18 cellular contexts compared by ENCODE assay signal in the genomic region with DNA sequence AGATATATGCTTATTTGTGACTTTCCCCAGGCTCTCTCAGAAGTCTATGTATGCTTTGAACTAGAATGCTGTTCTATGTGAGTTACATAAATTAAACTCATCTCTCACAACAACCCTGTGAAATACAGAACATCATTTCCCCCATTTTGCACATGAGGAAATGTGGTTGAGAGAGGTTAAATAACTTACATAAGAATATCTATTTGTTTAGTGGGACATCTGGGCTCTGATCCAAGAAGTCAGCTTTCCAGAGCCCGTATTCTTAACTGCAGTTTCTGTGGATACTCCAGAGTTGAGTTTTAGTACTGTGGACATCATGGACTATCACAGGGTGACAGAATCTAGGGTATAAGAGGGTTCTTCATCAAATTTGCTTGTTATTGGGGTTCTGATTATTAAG.
DNase-seq lines count a peak whose midpoint lies in the region; FAIRE-seq and TF ChIP-seq lines count a peak whose summit lies in the region.
"Had no signal": no experiment of that assay in that cellular context is flagged by ENCODE, and none has a peak within 500 bp of the region (broad histone marks: within the 10 kb centered on the region; RNA-seq: fewer than 3 reads in every experiment).

No MANE protein-coding gene starts in this region.

- no peaks in the 10 kb centered on the region for H4K20me1 ChIP-seq in astrocyte (ENCODE audit: insufficient read depth, low read length)

- no peaks in the 10 kb centered on the region for H3K79me2 ChIP-seq in astrocyte (ENCODE audit: insufficient read depth, low read length)

- no peak overlapping the region for H3K9ac ChIP-seq in astrocyte (ENCODE audit: low read length)
- H3K9ac ChIP-seq: KMS-11 had no signal

- H3K4me3 ChIP-seq in AG10803 (ENCODE audit: low read length), result no peak overlapping the region
- no peak overlapping the region for H3K4me3 ChIP-seq in astrocyte (ENCODE audit: insufficient read depth, low read depth, low read length)
- H3K4me3 ChIP-seq: dorsolateral prefrontal cortex had no signal

- H3K4me1 Mint-ChIP-seq in astrocyte (ENCODE audit: low read depth, unreplicated experiment), result no peaks in the 10 kb centered on the region

- no peaks in the 10 kb centered on the region for H3K27me3 Mint-ChIP-seq in astrocyte (ENCODE audit: low read depth, unreplicated experiment)

- no peaks in the 10 kb centered on the region for H3K27me3 ChIP-seq in astrocyte (ENCODE audit: insufficient read depth, low read length)
- H3K27me3 ChIP-seq: dorsolateral prefrontal cortex had no signal

- H3K9me3 ChIP-seq in astrocyte (ENCODE audit: insufficient read depth, low read depth, low read length), result no peaks in the 10 kb centered on the region

- peaks cover 2% of the 10 kb centered on the region for H3K9me3 Mint-ChIP-seq in astrocyte (ENCODE audit: unreplicated experiment)

- H3K4me1 ChIP-seq in astrocyte (ENCODE audit: insufficient read depth, low read length), result peaks cover 2% of the 10 kb centered on the region

- no peak overlapping the region for H3K27ac ChIP-seq in astrocyte (ENCODE audit: low read depth, low read length)
- H3K27ac ChIP-seq: dorsolateral prefrontal cortex, KMS-11 had no signal

- H3K4me2 ChIP-seq in astrocyte (ENCODE audit: low read length), result no peak overlapping the region
- H3K4me2 ChIP-seq: KMS-11 had no signal

- no peaks in the 10 kb centered on the region for H3K36me3 Mint-ChIP-seq in astrocyte (ENCODE audit: low read depth, unreplicated experiment)

- TF ChIP-seq CTCF in AG10803 (conservative IDR thresholded peaks at IDR 0.05; ENCODE audit: low read length), result no peak
- TF ChIP-seq CTCF in astrocyte (IDR thresholded peaks at IDR 0.05; ENCODE audit: insufficient read depth, low read depth, low read length), result no peak

- no peak overlapping the region for H3K27ac Mint-ChIP-seq in astrocyte (ENCODE audit: unreplicated experiment)

- no peaks in the 10 kb centered on the region for H3K36me3 ChIP-seq in astrocyte (ENCODE audit: insufficient read depth, low read length)

- H3K4me3 Mint-ChIP-seq in astrocyte (ENCODE audit: unreplicated experiment), result no peak overlapping the region

- peak; percentile 9 for FAIRE-seq in astrocyte (lab: Jason Lieb, UNC)
- FAIRE-seq: D721Med had no signal

- H2AFZ ChIP-seq in astrocyte (ENCODE audit: low read depth, low read length), result no peak overlapping the region

- peak; percentile 17 for DNase-seq in AG10803 (ENCODE audit: low read depth)
- peak; percentile 36 for DNase-seq in LHCN-M2 (ENCODE audit: low read depth)
- DNase-seq in astrocyte (ENCODE audit: low read depth), result peak; percentile 50
- peak; percentile 16 for DNase-seq in glomerular visceral epithelial cell (ENCODE audit: extremely low spot score)
- DNase-seq in foreskin melanocyte, result no peak
- no peak for DNase-seq in NCI-H1048 (lab: John Stamatoyannopoulos, UW)
- DNase-seq in HPDE6-E6E7 (ENCODE audit: extremely low spot score), result no peak
- no peak for DNase-seq in GF-D8 (lab: John Stamatoyannopoulos, UW)
- DNase-seq: activated CD4-positive, alpha-beta T cell treated with anti-CD3 and anti-CD28 coated beads, Interleukin-2, amount 50 U/mL, for 1 hour; activated T-cell treated with anti-CD3 and anti-CD28 coated beads, Interleukin-2, amount 50 U/mL, for 48 hours; amniotic stem cell; dorsolateral prefrontal cortex; GOT3; NCI-H187; nucleus accumbens; stimulated activated naive CD4-positive, alpha-beta T cell treated with Interleukin-2 at 50 U/mL for 16 hours had no signal

Comparison
In these comparisons a context has a peak if more than half of its experiments do, and no peak if none do; other contexts are left out.
1. DNase-seq: peak in AG10803 (single experiment), LHCN-M2 (single experiment), astrocyte (single experiment) and glomerular visceral epithelial cell (single experiment); none in foreskin melanocyte (single experiment), NCI-H1048 (single experiment), HPDE6-E6E7 (single experiment) and GF-D8 (single experiment).